In genomic region chr14:68886109-68886434, GRCh38 we compare ENCODE assay signal across 16 cellular contexts.
A peak's percentile ranks its signal among the peaks of the same experiment; 100 is the strongest.
DNase-seq lines count a peak whose midpoint lies in the region; ATAC-seq and TF ChIP-seq lines count a peak whose summit lies in the region.
"Had no signal": no experiment of that assay in that cellular context is flagged by ENCODE, and none has a peak within 500 bp of the region (broad histone marks: within the 10 kb centered on the region; RNA-seq: fewer than 3 reads in every experiment).

No MANE protein-coding gene starts in this region.

- H3K9me3 ChIP-seq in right atrium auricular region: no peaks in the 10 kb centered on the region
- no peaks in the 10 kb centered on the region for H3K9me3 ChIP-seq in left ventricle myocardium inferior (replicated peaks)
- no peaks in the 10 kb centered on the region for H3K9me3 ChIP-seq in esophagus muscularis mucosa

- H3K27ac ChIP-seq in right atrium auricular region: peak overlapping the region; percentile 28 to 32
- no peak overlapping the region for H3K27ac ChIP-seq in left ventricle myocardium inferior (replicated peaks)
- H3K27ac ChIP-seq in esophagus muscularis mucosa (replicated peaks in 1 of 4): peak overlapping the region; percentile 80 to 98 (median 90)

- H3K27me3 Mint-ChIP-seq in activated CD8-positive, alpha-beta memory T cell treated with anti-CD3 and anti-CD28 coated beads, Interleukin-2, amount 10 ng/mL, durations not matched to agents 7 days and 5 days: no peaks in the 10 kb centered on the region
- H3K27me3 Mint-ChIP-seq: activated T-helper 17 cell treated with anti-CD3 and anti-CD28 coated beads, Interleukin-2, amount 50 U/mL, for 72 hours; stimulated activated memory B cell treated with anti-CD40 and anti-IgM and Interleukin-4, amounts not matched to agents 10 μg/mL and 1 μg/mL and 100 μg/mL, for 72 hours had no signal

- CTCF ChIA-PET in activated CD8-positive, alpha-beta memory T cell treated with anti-CD3 and anti-CD28 coated beads, Interleukin-2, amount 10 ng/mL, durations not matched to agents 7 days and 5 days (lab: Charles Lee): no interaction called here

- WGBS in esophagus muscularis mucosa: 25% methylated on average over 4 of the region's 4 CpGs

- TF ChIP-seq POLR2A in esophagus muscularis mucosa (IDR thresholded peaks at IDR 0.05; ENCODE audit: low read depth): no peak

- peaks cover 97% of the 10 kb centered on the region for H3K36me3 ChIP-seq in right atrium auricular region
- H3K36me3 ChIP-seq in left ventricle myocardium inferior: peaks cover 81% of the 10 kb centered on the region
- H3K36me3 ChIP-seq in esophagus muscularis mucosa: peaks cover 74 to 92% (median 86%) of the 10 kb centered on the region in 4 donors

- H3K4me1 ChIP-seq in right atrium auricular region: peaks cover 0 to 24% of the 10 kb centered on the region in 2 donors
- H3K4me1 ChIP-seq in left ventricle myocardium inferior: peaks cover 42% of the 10 kb centered on the region
- H3K4me1 ChIP-seq in esophagus muscularis mucosa: peaks cover 22 to 91% (median 72%) of the 10 kb centered on the region in 4 donors

- no peaks in the 10 kb centered on the region for H3K9me3 Mint-ChIP-seq in activated CD8-positive, alpha-beta memory T cell treated with anti-CD3 and anti-CD28 coated beads, Interleukin-2, amount 10 ng/mL, durations not matched to agents 7 days and 5 days (ENCODE audit: low read depth)
- H3K9me3 Mint-ChIP-seq: activated T-helper 17 cell treated with anti-CD3 and anti-CD28 coated beads, Interleukin-2, amount 50 U/mL, for 72 hours; stimulated activated memory B cell treated with anti-CD40 and anti-IgM and Interleukin-4, amounts not matched to agents 10 μg/mL and 1 μg/mL and 100 μg/mL, for 72 hours had no signal

- H3K27me3 ChIP-seq in right atrium auricular region (no peaks in the 10 kb centered on the region), left ventricle myocardium inferior (ENCODE audit: low read depth) (no peaks in the 10 kb centered on the region), esophagus muscularis mucosa (no peaks in the 10 kb centered on the region)

- DNase-seq in right atrium auricular region (ENCODE audit: low spot score): no peak
- DNase-seq in left ventricle myocardium inferior: no peak
- peak; percentile 62 for DNase-seq in NCI-H345 (lab: John Stamatoyannopoulos, UW)
- no peak for DNase-seq in esophagus muscularis mucosa (ENCODE audit: extremely low spot score)
- no peak for DNase-seq in COLO829 (ENCODE audit: low spot score)
- no peak for DNase-seq in activated CD8-positive, alpha-beta memory T cell treated with anti-CD3 and anti-CD28 coated beads, Interleukin-2, amount 10 ng/mL, durations not matched to agents 7 days and 5 days
- DNase-seq in 8988T: no peak
- DNase-seq: activated CD4-positive, alpha-beta T cell treated with anti-CD3 and anti-CD28 coated beads for 48 hours; amniotic stem cell; central memory CD4-positive, alpha-beta T cell; effector memory CD4-positive, alpha-beta T cell; head of caudate nucleus; KBM-7 had no signal

- TF ChIP-seq EP300 in esophagus muscularis mucosa (IDR thresholded peaks at IDR 0.05): no peak

- H3K36me3 Mint-ChIP-seq in activated CD8-positive, alpha-beta memory T cell treated with anti-CD3 and anti-CD28 coated beads, Interleukin-2, amount 10 ng/mL, durations not matched to agents 7 days and 5 days: peaks cover 3% of the 10 kb centered on the region
- H3K36me3 Mint-ChIP-seq: stimulated activated memory B cell treated with anti-CD40 and anti-IgM and Interleukin-4, amounts not matched to agents 10 μg/mL and 1 μg/mL and 100 μg/mL, for 72 hours had no signal

- intact Hi-C loops in left ventricle myocardium inferior (cut with micrococcal nuclease): no loop called here
- intact Hi-C loops in esophagus muscularis mucosa (cut with DNase I): no loop called here

- H3K4me3 ChIP-seq in right atrium auricular region: no peak overlapping the region
- H3K4me3 ChIP-seq in left ventricle myocardium inferior: no peak overlapping the region
- no peak overlapping the region for H3K4me3 ChIP-seq in esophagus muscularis mucosa

- no peak overlapping the region for H3K27ac Mint-ChIP-seq in activated CD8-positive, alpha-beta memory T cell treated with anti-CD3 and anti-CD28 coated beads, Interleukin-2, amount 10 ng/mL, durations not matched to agents 7 days and 5 days
- H3K27ac Mint-ChIP-seq: activated T-helper 17 cell treated with anti-CD3 and anti-CD28 coated beads, Interleukin-2, amount 50 U/mL, for 72 hours; stimulated activated memory B cell treated with anti-CD40 and anti-IgM and Interleukin-4, amounts not matched to agents 10 μg/mL and 1 μg/mL and 100 μg/mL, for 72 hours had no signal

- no peak for ATAC-seq in activated CD8-positive, alpha-beta memory T cell treated with anti-CD3 and anti-CD28 coated beads, Interleukin-2, amount 10 ng/mL, durations not matched to agents 7 days and 5 days
- ATAC-seq: activated T-helper 17 cell treated with anti-CD3 and anti-CD28 coated beads, Interleukin-2, amount 50 U/mL, for 72 hours; Panc1 had no signal

- no peak for TF ChIP-seq CTCF in right atrium auricular region (IDR thresholded peaks at IDR 0.05)
- no peak for TF ChIP-seq CTCF in left ventricle myocardium inferior (IDR thresholded peaks at IDR 0.05; ENCODE audit: borderline replicate concordance)
- TF ChIP-seq CTCF in esophagus muscularis mucosa (IDR thresholded peaks at IDR 0.05): no peak

- H3K4me1 Mint-ChIP-seq in activated CD8-positive, alpha-beta memory T cell treated with anti-CD3 and anti-CD28 coated beads, Interleukin-2, amount 10 ng/mL, durations not matched to agents 7 days and 5 days: no peaks in the 10 kb centered on the region
- H3K4me1 Mint-ChIP-seq: activated T-helper 17 cell treated with anti-CD3 and anti-CD28 coated beads, Interleukin-2, amount 50 U/mL, for 72 hours; stimulated activated memory B cell treated with anti-CD40 and anti-IgM and Interleukin-4, amounts not matched to agents 10 μg/mL and 1 μg/mL and 100 μg/mL, for 72 hours had no signal

- no peak overlapping the region for H3K4me3 Mint-ChIP-seq in activated CD8-positive, alpha-beta memory T cell treated with anti-CD3 and anti-CD28 coated beads, Interleukin-2, amount 10 ng/mL, durations not matched to agents 7 days and 5 days
- H3K4me3 Mint-ChIP-seq: activated T-helper 17 cell treated with anti-CD3 and anti-CD28 coated beads, Interleukin-2, amount 50 U/mL, for 72 hours; stimulated activated memory B cell treated with anti-CD40 and anti-IgM and Interleukin-4, amounts not matched to agents 10 μg/mL and 1 μg/mL and 100 μg/mL, for 72 hours had no signal
